ENCODE assay signal across 8 cellular contexts in the genomic region with DNA sequence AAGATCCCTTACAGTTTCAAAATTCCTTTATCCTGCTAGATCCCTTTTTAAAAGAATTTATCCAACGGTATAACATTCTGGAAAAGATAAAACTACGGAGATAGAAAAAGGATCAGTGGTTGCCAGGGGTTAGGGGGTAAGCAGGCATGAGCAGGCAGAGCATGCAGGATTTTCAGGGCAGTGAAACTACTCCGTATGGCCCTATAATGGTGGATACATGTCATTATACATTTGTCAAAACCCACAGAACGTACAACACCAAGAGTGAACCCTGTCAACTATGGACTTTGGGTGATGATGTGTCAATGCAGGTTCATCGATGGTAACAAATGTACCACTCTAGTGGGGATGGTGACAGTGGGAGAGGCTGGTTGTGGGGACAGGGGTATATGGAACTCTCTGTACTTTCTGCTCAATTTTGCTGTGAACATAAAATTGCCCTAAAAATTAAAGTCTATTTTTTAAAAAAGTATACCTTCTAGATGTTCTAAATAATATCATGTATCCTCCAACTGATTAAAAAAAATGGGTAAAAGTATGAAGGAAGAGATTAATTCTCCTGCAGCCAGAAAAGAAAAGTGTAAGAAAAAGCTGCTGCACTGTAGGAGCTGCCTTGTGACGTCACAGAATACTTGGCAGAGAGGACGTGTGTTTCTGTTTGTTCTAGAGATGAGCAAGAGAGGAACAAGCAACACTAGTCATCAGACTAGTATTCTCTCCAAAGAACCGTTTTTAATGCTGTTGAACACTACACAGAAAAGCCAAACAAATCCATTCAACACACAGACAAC. TPM values are rescaled to one million over a fixed set of nuclear protein-coding genes. Genes with fewer than 3 reads are reported as not detected.
A peak's percentile ranks its signal among the peaks of the same experiment; 100 is the strongest.
DNase-seq lines count a peak whose midpoint lies in the region; ATAC-seq and TF ChIP-seq lines count a peak whose summit lies in the region.

No MANE protein-coding gene starts in this region.

- no peak overlapping the region for H3K9ac ChIP-seq in fibroblast of lung (ENCODE audit: insufficient read depth, low read length)
- no peak overlapping the region for H3K9ac ChIP-seq in rectal smooth muscle tissue (ENCODE audit: low read length)

- H3K4me3 ChIP-seq in fibroblast of lung (replicated peaks in 1 of 4; ENCODE audit: control extremely low read depth in 1 of 4, insufficient read depth in 1 of 4, low read depth in 3 of 4, low read length in 4 of 4) (no peak overlapping the region), rectal smooth muscle tissue (ENCODE audit: low read length) (no peak overlapping the region)

- H3K4me1 ChIP-seq in fibroblast of lung (ENCODE audit: control insufficient read depth, extremely low read depth, insufficient read depth, low read length) (peaks cover 3% of the 10 kb centered on the region), rectal smooth muscle tissue (ENCODE audit: control insufficient read depth, insufficient read depth, low read length) (peaks cover 4% of the 10 kb centered on the region)

- ATAC-seq in GM19455 (IDR thresholded peaks at IDR 0.05; ENCODE audit: unreplicated experiment) (peak; percentile 93), HG03469 (IDR thresholded peaks at IDR 0.05; ENCODE audit: unreplicated experiment) (peak; percentile 96)

- H2AFZ ChIP-seq in fibroblast of lung (ENCODE audit: low read length) = peak overlapping the region; percentile 13

- in situ Hi-C loops in Caki2 (cut with HindIII; ENCODE audit: low pct_unique_long_range_greater_than_20kb, low sequenced_read_pairs) = no loop called here

- H3K79me2 ChIP-seq in fibroblast of lung (ENCODE audit: control insufficient read depth, insufficient read depth, low read length) = no peaks in the 10 kb centered on the region

- H3K27me3 ChIP-seq in fibroblast of lung (ENCODE audit: control insufficient read depth, insufficient read depth, low read length) = no peaks in the 10 kb centered on the region
- H3K27me3 ChIP-seq in rectal smooth muscle tissue (ENCODE audit: control insufficient read depth, insufficient read depth, low read length) = no peaks in the 10 kb centered on the region

- no peaks in the 10 kb centered on the region for H3K9me3 ChIP-seq in fibroblast of lung (ENCODE audit: control insufficient read depth, insufficient read depth, low read depth, low read length)

- H3K36me3 ChIP-seq in fibroblast of lung (ENCODE audit: control insufficient read depth, insufficient read depth, low read length) (no peaks in the 10 kb centered on the region), rectal smooth muscle tissue (ENCODE audit: control insufficient read depth, insufficient read depth, low read length) (no peaks in the 10 kb centered on the region)

- H3K4me2 ChIP-seq in fibroblast of lung (ENCODE audit: extremely low read depth, insufficient read depth, low read length) = no peak overlapping the region

- H3K27ac ChIP-seq in VCaP (peak overlapping the region; percentile 56), fibroblast of lung (ENCODE audit: insufficient read depth, low read length) (no peak overlapping the region), rectal smooth muscle tissue (ENCODE audit: low read depth, low read length) (peak overlapping the region; percentile 73)

- TF ChIP-seq CTCF in VCaP (conservative IDR thresholded peaks at IDR 0.05) = no peak
- no peak for TF ChIP-seq CTCF in fibroblast of lung (conservative IDR thresholded peaks at IDR 0.05 in 1 of 2, IDR thresholded peaks at IDR 0.05 in 1 of 2; ENCODE audit: low read depth in 1 of 2, low read length in 2 of 2)

- DNase-seq in Caki2 (ENCODE audit: low read depth) (peak; percentile 71), fibroblast of lung (ENCODE audit: low read depth in 2 of 2) (peak; percentile 92 to 95), NCI-H1417 treated with DMSO at 0.1 percent for 48 hours (lab: John Stamatoyannopoulos, UW) (no peak), cortex of kidney (lab: John Stamatoyannopoulos, UW) (no peak)

- H4K20me1 ChIP-seq in fibroblast of lung (ENCODE audit: control insufficient read depth, extremely low read depth, insufficient read depth, low read length) = no peaks in the 10 kb centered on the region

RNA-seq across cellular contexts. Expression of a gene that starts 23.6 kb away (rescaled TPM):
- 26.1 and 77.6 TPM in 2 replicates for total RNA-seq in Caki2 (2014; rRNA removed; shearing (Covaris generic); ENCODE audit: low replicate concordance)
- 4.9 and 7.6 TPM in 2 replicates for total RNA-seq in fibroblast of lung
- 9.1 and 9.7 TPM in 2 replicates for polyA plus RNA-seq in fibroblast of lung
- polyA plus RNA-seq in fibroblast of lung (2012) = 5.0 and 5.2 TPM in 2 replicates
- polyA minus RNA-seq in fibroblast of lung (ENCODE audit: low replicate concordance) = 5.4 and 21.7 TPM in 2 replicates

Comparison
In these comparisons a context has a peak if more than half of its experiments do, and no peak if none do; other contexts are left out.
1. DNase-seq: peak in Caki2 (single experiment) and fibroblast of lung (2 of 2); none in NCI-H1417 treated with DMSO at 0.1 percent for 48 hours (single experiment) and cortex of kidney (single experiment).